Comparison of ENCODE assay signal across 13 cellular contexts in genomic region chr7:26011039-26011696, GRCh38.
DNase-seq lines count a peak whose midpoint lies in the region; ATAC-seq, FAIRE-seq and TF ChIP-seq lines count a peak whose summit lies in the region.
"Had no signal": no experiment of that assay in that cellular context is flagged by ENCODE, and none has a peak within 500 bp of the region (broad histone marks: within the 10 kb centered on the region; RNA-seq: fewer than 3 reads in every experiment).

No MANE protein-coding gene starts in this region.

- POLR2A ChIA-PET in naive thymus-derived CD8-positive, alpha-beta T cell (lab: Charles Lee): no interaction called here

- no peak overlapping the region for H3K4me3 Mint-ChIP-seq in naive thymus-derived CD8-positive, alpha-beta T cell
- H3K4me3 Mint-ChIP-seq in HFFc6: no peak overlapping the region
- H3K4me3 Mint-ChIP-seq: natural killer cell had no signal

- H3K36me3 ChIP-seq in HUES64 (ENCODE audit: insufficient read depth, low read length): no peaks in the 10 kb centered on the region
- no peaks in the 10 kb centered on the region for H3K36me3 ChIP-seq in kidney (ENCODE audit: control insufficient read depth in 1 of 2, insufficient read depth in 2 of 2, low read length in 2 of 2)
- no peaks in the 10 kb centered on the region for H3K36me3 ChIP-seq in SJCRH30
- H3K36me3 ChIP-seq: gastrocnemius medialis, tibial artery had no signal

- peaks cover 25% of the 10 kb centered on the region for H3K27me3 ChIP-seq in HUES64 (ENCODE audit: insufficient read depth, low read length)
- H3K27me3 ChIP-seq in SJCRH30: no peaks in the 10 kb centered on the region
- H3K27me3 ChIP-seq: gastrocnemius medialis, tibial artery had no signal

- H3K4me1 Mint-ChIP-seq in naive thymus-derived CD8-positive, alpha-beta T cell: peaks cover 0 to 8% (median 3%) of the 10 kb centered on the region in 4 donors
- no peaks in the 10 kb centered on the region for H3K4me1 Mint-ChIP-seq in HFFc6 (ENCODE audit: low read depth)
- H3K4me1 Mint-ChIP-seq: natural killer cell had no signal

- intact Hi-C loops in kidney (cut with DNase I): no loop called here

- peaks cover 27% of the 10 kb centered on the region for H3K9me3 ChIP-seq in HUES64 (ENCODE audit: insufficient read depth, low read depth, low read length)
- peaks cover 0 to 3% of the 10 kb centered on the region in 2 donors for H3K9me3 ChIP-seq in kidney (ENCODE audit: control insufficient read depth in 1 of 2, low read length in 2 of 2)
- no peaks in the 10 kb centered on the region for H3K9me3 ChIP-seq in SJCRH30 (replicated peaks)
- H3K9me3 ChIP-seq: gastrocnemius medialis had no signal

- peaks cover 0 to 5% (median 0%) of the 10 kb centered on the region in 3 donors for H3K36me3 Mint-ChIP-seq in naive thymus-derived CD8-positive, alpha-beta T cell
- no peaks in the 10 kb centered on the region for H3K36me3 Mint-ChIP-seq in HFFc6 (ENCODE audit: low read depth)
- H3K36me3 Mint-ChIP-seq: natural killer cell had no signal

- 96% methylated on average over 8 of the region's 9 CpGs for WGBS in HUES64

- H3K27ac ChIP-seq in HUES64 (ENCODE audit: low read depth, low read length) (peak overlapping the region; percentile 89; the same call in 1 of the 2 replicates), kidney (ENCODE audit: low read depth in 2 of 2, low read length in 2 of 2) (no peak overlapping the region), SJCRH30 (no peak overlapping the region)
- H3K27ac ChIP-seq: gastrocnemius medialis, KMS-11, tibial artery had no signal

- H3K9ac ChIP-seq in HUES64 (ENCODE audit: low read depth, low read length) (no peak overlapping the region), kidney (ENCODE audit: low read length in 2 of 2) (no peak overlapping the region)
- H3K9ac ChIP-seq: KMS-11 had no signal

- H3K4me3 ChIP-seq in HUES64 (ENCODE audit: low read length) (no peak overlapping the region), kidney (ENCODE audit: low read length in 2 of 2) (no peak overlapping the region), SJCRH30 (no peak overlapping the region)
- H3K4me3 ChIP-seq: gastrocnemius medialis, tibial artery had no signal

- no peak for FAIRE-seq in GM12891 (lab: Jason Lieb, UNC)
- no peak for FAIRE-seq in kidney (lab: Jason Lieb, UNC)

- peak; percentile 5 for DNase-seq in GM12891 (ENCODE audit: insufficient read length, low spot score)
- no peak for DNase-seq in kidney
- no peak for DNase-seq in SJCRH30
- DNase-seq in naive thymus-derived CD8-positive, alpha-beta T cell: no peak
- DNase-seq in HFFc6: no peak
- DNase-seq: gastrocnemius medialis, GDM1, natural killer cell, tibial artery had no signal

- TF ChIP-seq CTCF in kidney (IDR thresholded peaks at IDR 0.05; ENCODE audit: borderline replicate concordance, extremely low read depth, insufficient read depth) (no peak), HFFc6 (IDR thresholded peaks at IDR 0.05) (no peak)

- H3K27ac Mint-ChIP-seq in naive thymus-derived CD8-positive, alpha-beta T cell: no peak overlapping the region
- no peak overlapping the region for H3K27ac Mint-ChIP-seq in HFFc6
- H3K27ac Mint-ChIP-seq: natural killer cell had no signal

- TF ChIP-seq POLR2A in GM12891 (IDR thresholded peaks at IDR 0.05; ENCODE audit: low read depth, low read length): no peak

- H3K4me1 ChIP-seq in HUES64 (ENCODE audit: insufficient read depth, low read length) (0 out of 2 replicates have a peak, but pooled peaks cover 3% of the 10 kb centered on the region), kidney (ENCODE audit: control insufficient read depth in 1 of 2, insufficient read depth in 1 of 2, low read depth in 1 of 2, low read length in 2 of 2) (no peaks in the 10 kb centered on the region), SJCRH30 (no peaks in the 10 kb centered on the region; the same call in 1 of the 2 replicates)
- H3K4me1 ChIP-seq: gastrocnemius medialis, tibial artery had no signal

- ATAC-seq in GM19455 (IDR thresholded peaks at IDR 0.05; ENCODE audit: unreplicated experiment) (peak; percentile 65), HG02763 (IDR thresholded peaks at IDR 0.05; ENCODE audit: unreplicated experiment) (peak; percentile 65)
- no peak for ATAC-seq in naive thymus-derived CD8-positive, alpha-beta T cell
- ATAC-seq: gastrocnemius medialis, natural killer cell had no signal

- H3K9me3 Mint-ChIP-seq in naive thymus-derived CD8-positive, alpha-beta T cell: peaks cover 0 to 6% (median 0%) of the 10 kb centered on the region in 9 donors
- H3K9me3 Mint-ChIP-seq in HFFc6: peaks cover 31% of the 10 kb centered on the region

- peaks cover 3 to 30% (median 13%) of the 10 kb centered on the region in 5 donors for H3K27me3 Mint-ChIP-seq in naive thymus-derived CD8-positive, alpha-beta T cell
- peaks cover 3% of the 10 kb centered on the region for H3K27me3 Mint-ChIP-seq in HFFc6 (ENCODE audit: insufficient read depth)

TF ChIP-seq in GM12891, 5 proteins besides CTCF, POLR2A, EP300 and RAD21:
- TF ChIP-seq TAF1 (IDR thresholded peaks at IDR 0.05; ENCODE audit: low read depth, low read length) (no peak), POU2F2 (IDR thresholded peaks at IDR 0.05; ENCODE audit: low read depth, low read length) (no peak), SPI1 (IDR thresholded peaks at IDR 0.05; ENCODE audit: low read depth, low read length) (no peak), PAX5 (IDR thresholded peaks at IDR 0.05; ENCODE audit: insufficient read depth, low read length, severe bottlenecking) (no peak), POLR2AphosphoS5 (IDR thresholded peaks at IDR 0.05; ENCODE audit: low read depth, low read length) (no peak)

Comparison
In these comparisons a context has a peak if more than half of its experiments do, and no peak if none do; other contexts are left out.
1. ATAC-seq: peak in GM19455 (single experiment) and HG02763 (single experiment); none in naive thymus-derived CD8-positive, alpha-beta T cell (0 of 2).